19 cellular contexts compared by ENCODE assay signal in genomic region chr10:66555061-66555460, GRCh38.
DNase-seq lines count a peak whose midpoint lies in the region; ATAC-seq and TF ChIP-seq lines count a peak whose summit lies in the region.
"Had no signal": no experiment of that assay in that cellular context is flagged by ENCODE, and none has a peak within 500 bp of the region (broad histone marks: within the 10 kb centered on the region; RNA-seq: fewer than 3 reads in every experiment).

No MANE protein-coding gene starts in this region.

- intact Hi-C loops in MCF 10A (cut with micrococcal nuclease), result no loop called here
- intact Hi-C loops in breast epithelium (cut with DNase I; ENCODE audit: low total_unique reads), result no loop called here

- CTCF ChIA-PET in MCF 10A (lab: Yijun Ruan, JAX), result no interaction called here

- H3K27ac Mint-ChIP-seq in MCF 10A (ENCODE audit: low read depth, unreplicated experiment), result peak overlapping the region; percentile 16
- H3K27ac Mint-ChIP-seq: HFFc6 had no signal

- BruUV-seq in MCF 10A (replicated peaks; lab: Mats Ljungman, UMichigan), result no TSS peak

- no peak overlapping the region for H3K4me3 Mint-ChIP-seq in MCF 10A (ENCODE audit: unreplicated experiment)
- H3K4me3 Mint-ChIP-seq: HFFc6 had no signal

- TF ChIP-seq CTCF in MCF 10A (IDR thresholded peaks at IDR 0.05; ENCODE audit: unreplicated experiment) (no peak), breast epithelium (IDR thresholded peaks at IDR 0.05) (no peak), GM20000 (IDR thresholded peaks at IDR 0.05; ENCODE audit: extremely low read depth, missing control alignments) (no peak)

- no peaks in the 10 kb centered on the region for H3K36me3 Mint-ChIP-seq in MCF 10A (ENCODE audit: insufficient read depth, unreplicated experiment)

- no peaks in the 10 kb centered on the region for H3K27me3 Mint-ChIP-seq in MCF 10A (ENCODE audit: insufficient read depth, unreplicated experiment)

- H3K27me3 ChIP-seq in breast epithelium (no peaks in the 10 kb centered on the region), muscle layer of duodenum (ENCODE audit: low read depth, low read length) (no peaks in the 10 kb centered on the region)
- H3K27me3 ChIP-seq: BLaER1 had no signal

- H3K4me1 Mint-ChIP-seq in MCF 10A (ENCODE audit: insufficient read depth, unreplicated experiment), result no peaks in the 10 kb centered on the region

- H3K4me3 ChIP-seq in breast epithelium, result peak overlapping the region in 1 of 3 donors; percentile 24
- H3K4me3 ChIP-seq in muscle layer of duodenum (ENCODE audit: low read depth in 1 of 2, low read length in 2 of 2), result peak overlapping the region; percentile 8 to 52
- H3K4me3 ChIP-seq: BLaER1, GM23248 had no signal

- H3K9me3 ChIP-seq in breast epithelium, result no peaks in the 10 kb centered on the region
- H3K9me3 ChIP-seq in muscle layer of duodenum (ENCODE audit: control insufficient read depth in 1 of 2, low read length in 2 of 2), result no peaks in the 10 kb centered on the region
- H3K9me3 ChIP-seq: BLaER1 had no signal

- H3K4me1 ChIP-seq in breast epithelium (no peaks in the 10 kb centered on the region), muscle layer of duodenum (ENCODE audit: control insufficient read depth in 1 of 2, insufficient read depth in 2 of 2, low read length in 2 of 2) (peaks cover 0 to 7% of the 10 kb centered on the region in 2 donors)
- H3K4me1 ChIP-seq: BLaER1 had no signal

- DNase-seq in MCF 10A (ENCODE audit: unreplicated experiment) (peak; percentile 6), breast epithelium (ENCODE audit: low spot score in 2 of 2) (no peak), dedifferentiated amniotic fluid mesenchymal stem cell (ENCODE audit: extremely low spot score) (peak; percentile 61), stromal cell of bone marrow (ENCODE audit: low read depth) (peak; percentile 1), GM20000 (ENCODE audit: low spot score) (no peak)
- DNase-seq: GM23248, HFFc6, Karpas-422, NCI-H1417 treated with DMSO at 0.1 percent for 48 hours, NCI-H2029, NCI-H2171 treated with DMSO at 0.1 percent for 48 hours, NCI-H510A had no signal

- no peaks in the 10 kb centered on the region for H3K9me3 Mint-ChIP-seq in MCF 10A (ENCODE audit: unreplicated experiment)

- H3K27ac ChIP-seq in breast epithelium (no peak overlapping the region), muscle layer of duodenum (ENCODE audit: low read length) (no peak overlapping the region)
- H3K27ac ChIP-seq: 22Rv1, BLaER1, GM23248 had no signal

- POLR2A ChIA-PET in MCF 10A (lab: Yijun Ruan, JAX), result no interaction called here

- H3K36me3 ChIP-seq in breast epithelium (no peaks in the 10 kb centered on the region), muscle layer of duodenum (ENCODE audit: control insufficient read depth in 1 of 2, insufficient read depth in 2 of 2, low read length in 2 of 2) (no peaks in the 10 kb centered on the region)
- H3K36me3 ChIP-seq: BLaER1 had no signal

- no peak for ATAC-seq in GM21515 (IDR thresholded peaks at IDR 0.05; ENCODE audit: unreplicated experiment)
- no peak for ATAC-seq in HG03378 (IDR thresholded peaks at IDR 0.05; ENCODE audit: unreplicated experiment)
- ATAC-seq: Panc1, Right ventricle myocardium inferior had no signal

- no peak for TF ChIP-seq POLR2A in breast epithelium (IDR thresholded peaks at IDR 0.05)

Comparison
In these comparisons a context has a peak if more than half of its experiments do, and no peak if none do; other contexts are left out.
1. DNase-seq: peak in MCF 10A (single experiment), dedifferentiated amniotic fluid mesenchymal stem cell (single experiment) and stromal cell of bone marrow (single experiment); none in breast epithelium (0 of 2) and GM20000 (single experiment).